ENCODE assay signal across 9 cellular contexts in genomic region chrX:153334654-153335295, GRCh38. TPM values are rescaled to one million over a fixed set of nuclear protein-coding genes. Genes with fewer than 3 reads are reported as not detected.
A peak's percentile ranks its signal among the peaks of the same experiment; 100 is the strongest.
DNase-seq lines count a peak whose midpoint lies in the region; ATAC-seq and TF ChIP-seq lines count a peak whose summit lies in the region.
"Had no signal": no experiment of that assay in that cellular context is flagged by ENCODE, and none has a peak within 500 bp of the region (broad histone marks: within the 10 kb centered on the region; RNA-seq: fewer than 3 reads in every experiment).

No MANE protein-coding gene starts in this region.

- intact Hi-C loops in activated T-helper 1 cell treated with anti-CD3 and anti-CD28 coated beads, Interleukin-12 subunit alpha, Interleukin-12 subunit beta, Interleukin-2, Interleukin-4 antibody, amounts not matched to agents 30 ng/mL and 10 ng/mL and 1 ng/mL, durations not matched to agents 14 hours and 24 hours and 36 hours (cut with micrococcal nuclease): loop anchor here (2.0 to 5.0 kb wide), 4 partner anchors 68 to 377 kb away; partner anchors contain the start of genes CCNQ, HAUS7 and PNMA6E

- H3K9me3 Mint-ChIP-seq in activated T-helper 1 cell treated with anti-CD3 and anti-CD28 coated beads, Interleukin-12 subunit alpha, Interleukin-12 subunit beta, Interleukin-2, Interleukin-4 antibody, amounts not matched to agents 30 ng/mL and 10 ng/mL and 1 ng/mL, durations not matched to agents 14 hours and 24 hours and 36 hours: peaks cover 4% of the 10 kb centered on the region

- no peaks in the 10 kb centered on the region for H3K9me2 ChIP-seq in SK-N-SH

- TF ChIP-seq RAD21 in SK-N-SH (IDR thresholded peaks at IDR 0.05; ENCODE audit: low read length): no peak

- peak overlapping the region; percentile 88 for H3K9ac ChIP-seq in SK-N-SH
- H3K9ac ChIP-seq in iPS-20b (ENCODE audit: low read depth, low read length): peak overlapping the region; percentile 64; the same call in 1 of the 2 replicates
- peak overlapping the region; percentile 71 to 72 for H3K9ac ChIP-seq in stomach smooth muscle (ENCODE audit: low read length in 2 of 2)

- H3K9me3 ChIP-seq in SK-N-SH (no peaks in the 10 kb centered on the region), iPS-20b (ENCODE audit: insufficient read depth, low read depth, low read length) (no peaks in the 10 kb centered on the region), stomach smooth muscle (ENCODE audit: control insufficient read depth in 2 of 2, low read length in 2 of 2) (peaks cover 0 to 3% of the 10 kb centered on the region in 2 donors)

- peak overlapping the region; percentile 86 for H3K4me3 Mint-ChIP-seq in activated T-helper 1 cell treated with anti-CD3 and anti-CD28 coated beads, Interleukin-12 subunit alpha, Interleukin-12 subunit beta, Interleukin-2, Interleukin-4 antibody, amounts not matched to agents 30 ng/mL and 10 ng/mL and 1 ng/mL, durations not matched to agents 14 hours and 24 hours and 36 hours

- no peak for TF ChIP-seq CTCF in SK-N-SH (IDR thresholded peaks at IDR 0.05)

- peaks cover 52% of the 10 kb centered on the region for H3K4me1 Mint-ChIP-seq in activated T-helper 1 cell treated with anti-CD3 and anti-CD28 coated beads, Interleukin-12 subunit alpha, Interleukin-12 subunit beta, Interleukin-2, Interleukin-4 antibody, amounts not matched to agents 30 ng/mL and 10 ng/mL and 1 ng/mL, durations not matched to agents 14 hours and 24 hours and 36 hours (ENCODE audit: low read depth)

- ATAC-seq in SK-N-SH treated with all-trans-retinoic acid at 6 μM for 48 hours: no peak

- no peaks in the 10 kb centered on the region for H4K20me1 ChIP-seq in SK-N-SH (ENCODE audit: insufficient read depth)

- H3K27ac Mint-ChIP-seq in activated T-helper 1 cell treated with anti-CD3 and anti-CD28 coated beads, Interleukin-12 subunit alpha, Interleukin-12 subunit beta, Interleukin-2, Interleukin-4 antibody, amounts not matched to agents 30 ng/mL and 10 ng/mL and 1 ng/mL, durations not matched to agents 14 hours and 24 hours and 36 hours: peak overlapping the region; percentile 90

- no peak overlapping the region for H2AFZ ChIP-seq in SK-N-SH (ENCODE audit: low read depth)

- H3K4me2 ChIP-seq in SK-N-SH: peak overlapping the region; percentile 70

- peaks cover 24% of the 10 kb centered on the region for H3K36me3 Mint-ChIP-seq in activated T-helper 1 cell treated with anti-CD3 and anti-CD28 coated beads, Interleukin-12 subunit alpha, Interleukin-12 subunit beta, Interleukin-2, Interleukin-4 antibody, amounts not matched to agents 30 ng/mL and 10 ng/mL and 1 ng/mL, durations not matched to agents 14 hours and 24 hours and 36 hours (ENCODE audit: low read depth)

- H3K36me3 ChIP-seq in SK-N-SH (replicated peaks in 1 of 2; ENCODE audit: control insufficient read depth in 1 of 2, insufficient read depth in 2 of 2, low read length in 1 of 2) (peaks cover 0 to 10% of the 10 kb centered on the region in 2 experiments), iPS-20b (ENCODE audit: insufficient read depth, low read depth, low read length) (peaks cover 20% of the 10 kb centered on the region), stomach smooth muscle (ENCODE audit: control insufficient read depth in 2 of 2, insufficient read depth in 2 of 2, low read length in 2 of 2) (peaks cover 5 to 10% of the 10 kb centered on the region in 2 donors)

- peaks cover 33% of the 10 kb centered on the region; the same call in 1 of the 2 replicates for H3K79me2 ChIP-seq in SK-N-SH (ENCODE audit: insufficient read depth)

- H3K27me3 ChIP-seq in SK-N-SH (ENCODE audit: insufficient read depth): peaks cover 15% of the 10 kb centered on the region; the same call in 1 of the 2 replicates
- H3K27me3 ChIP-seq in iPS-20b (ENCODE audit: insufficient read depth, low read length): no peaks in the 10 kb centered on the region
- H3K27me3 ChIP-seq in stomach smooth muscle (ENCODE audit: control insufficient read depth in 1 of 2, insufficient read depth in 2 of 2, low read length in 2 of 2): peaks cover 0 to 6% of the 10 kb centered on the region in 2 donors

- H3K27me3 Mint-ChIP-seq in activated T-helper 1 cell treated with anti-CD3 and anti-CD28 coated beads, Interleukin-12 subunit alpha, Interleukin-12 subunit beta, Interleukin-2, Interleukin-4 antibody, amounts not matched to agents 30 ng/mL and 10 ng/mL and 1 ng/mL, durations not matched to agents 14 hours and 24 hours and 36 hours (ENCODE audit: insufficient read depth): peaks cover 4% of the 10 kb centered on the region

- H3K4me1 ChIP-seq in SK-N-SH (ENCODE audit: control insufficient read depth in 1 of 2, insufficient read depth in 2 of 2, low read depth in 1 of 2, low read length in 1 of 2) (peaks cover 0 to 4% of the 10 kb centered on the region in 2 experiments; a peak in 1 of 4 replicates), iPS-20b (ENCODE audit: insufficient read depth, low read length) (peaks cover 6% of the 10 kb centered on the region; the same call in 1 of the 2 replicates), stomach smooth muscle (ENCODE audit: control insufficient read depth, insufficient read depth, low read length) (peaks cover 11% of the 10 kb centered on the region)

- WGBS in SK-N-SH (ENCODE audit: low lambda C conversion rate): 23% methylated on average over 14 of the region's 16 CpGs

- H3K4me3 ChIP-seq in SK-N-SH (ENCODE audit: low read depth in 2 of 2, low read length in 1 of 2): peak overlapping the region; percentile 57 to 67
- H3K4me3 ChIP-seq in iPS-20b (ENCODE audit: low read length): peak overlapping the region; percentile 69
- H3K4me3 ChIP-seq in stomach smooth muscle (ENCODE audit: low read length in 2 of 2): peak overlapping the region; percentile 65 to 74

- CTCF ChIA-PET in SK-N-SH (lab: Yijun Ruan, JAX): interaction anchor here (1.3 kb wide), 1 partner anchor 46 kb away, joined by 3 read pairs; no protein-coding TSS in a partner anchor

- POLR2A ChIA-PET in SK-N-SH (lab: Yijun Ruan, JAX): interaction anchor here (0.6 kb wide), 1 partner anchor 8 kb away, joined by 3 read pairs; no protein-coding TSS in a partner anchor

- H3K27ac ChIP-seq in SK-N-SH (ENCODE audit: low read depth in 2 of 2, low read length in 1 of 2) (peak overlapping the region in 1 of 2 experiments; percentile 56; a peak in 2 of 4 replicates), iPS-20b (ENCODE audit: low read length) (no peak overlapping the region), stomach smooth muscle (ENCODE audit: low read length) (no peak overlapping the region)

- no peak for TF ChIP-seq EP300 in SK-N-SH (IDR thresholded peaks at IDR 0.05; ENCODE audit: borderline replicate concordance in 1 of 2, low read depth in 1 of 2, low read length in 1 of 2)

- DNase-seq in SK-N-SH (no peak), HPDE6-E6E7 (ENCODE audit: extremely low spot score) (no peak), NCI-H510A (lab: John Stamatoyannopoulos, UW) (no peak), iPS-NIHi11 (ENCODE audit: low spot score) (no peak)
- no peak for DNase-seq in activated T-helper 1 cell treated with anti-CD3 and anti-CD28 coated beads, Interleukin-12 subunit alpha, Interleukin-12 subunit beta, Interleukin-2, Interleukin-4 antibody, amounts not matched to agents 30 ng/mL and 10 ng/mL and 1 ng/mL, durations not matched to agents 14 hours and 24 hours and 36 hours (ENCODE audit: low spot score)

- H3F3A ChIP-seq in SK-N-SH (replicated peaks; ENCODE audit: insufficient read depth): peaks cover 5% of the 10 kb centered on the region

TF ChIP-seq in SK-N-SH treated with all-trans-retinoic acid at 6 μM for 48 hours, 23 proteins besides CTCF, POLR2A, EP300 and RAD21:
- TF ChIP-seq ZC3H10 (CRISPR knock-in tag; IDR thresholded peaks at IDR 0.05): no peak
- TF ChIP-seq GLIS3 (CRISPR knock-in tag; IDR thresholded peaks at IDR 0.05): no peak
- no peak for TF ChIP-seq TOX (CRISPR knock-in tag; IDR thresholded peaks at IDR 0.05; ENCODE audit: borderline replicate concordance)
- TF ChIP-seq, protein P1, sequence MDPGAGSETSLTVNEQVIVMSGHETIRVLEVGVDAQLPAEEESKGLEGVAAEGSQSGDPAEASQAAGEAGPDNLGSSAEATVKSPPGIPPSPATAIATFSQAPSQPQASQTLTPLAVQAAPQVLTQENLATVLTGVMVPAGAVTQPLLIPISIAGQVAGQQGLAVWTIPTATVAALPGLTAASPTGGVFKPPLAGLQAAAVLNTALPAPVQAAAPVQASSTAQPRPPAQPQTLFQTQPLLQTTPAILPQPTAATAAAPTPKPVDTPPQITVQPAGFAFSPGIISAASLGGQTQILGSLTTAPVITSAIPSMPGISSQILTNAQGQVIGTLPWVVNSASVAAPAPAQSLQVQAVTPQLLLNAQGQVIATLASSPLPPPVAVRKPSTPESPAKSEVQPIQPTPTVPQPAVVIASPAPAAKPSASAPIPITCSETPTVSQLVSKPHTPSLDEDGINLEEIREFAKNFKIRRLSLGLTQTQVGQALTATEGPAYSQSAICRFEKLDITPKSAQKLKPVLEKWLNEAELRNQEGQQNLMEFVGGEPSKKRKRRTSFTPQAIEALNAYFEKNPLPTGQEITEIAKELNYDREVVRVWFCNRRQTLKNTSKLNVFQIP (CRISPR knock-in tag; IDR thresholded peaks at IDR 0.05; ENCODE audit: borderline replicate concordance, low read depth): no peak

RNA-seq across cellular contexts. Expression of gene ZNF275, which starts 0.8 kb away (rescaled TPM):
- polyA plus RNA-seq in SK-N-SH (2012; rRNA removed): 4.9 and 6.3 TPM in 2 replicates
- 4.2 and 4.4 TPM in 2 replicates for polyA plus RNA-seq in SK-N-SH (2012; cell fraction: cytosol; rRNA removed)
- 12.3 and 17.2 TPM in 2 replicates for polyA plus RNA-seq in SK-N-SH (2012; cell fraction: nucleus; rRNA removed)
- total RNA-seq in activated T-helper 1 cell treated with anti-CD3 and anti-CD28 coated beads, Interleukin-12 subunit alpha, Interleukin-12 subunit beta, Interleukin-2, Interleukin-4 antibody, amounts not matched to agents 30 ng/mL and 10 ng/mL and 1 ng/mL, durations not matched to agents 14 hours and 24 hours and 36 hours: 22.1 and 22.5 TPM in 2 replicates

RNA-seq across cellular contexts. Expression of gene PNMA6F, which starts 13.2 kb away (rescaled TPM):
- polyA plus RNA-seq in SK-N-SH (2012; rRNA removed): not detected in 2 replicates
- not detected in 2 replicates for polyA plus RNA-seq in SK-N-SH (2012; cell fraction: cytosol; rRNA removed)
- polyA plus RNA-seq in SK-N-SH (2012; cell fraction: nucleus; rRNA removed): not detected in 2 replicates
- not detected in 2 replicates for total RNA-seq in activated T-helper 1 cell treated with anti-CD3 and anti-CD28 coated beads, Interleukin-12 subunit alpha, Interleukin-12 subunit beta, Interleukin-2, Interleukin-4 antibody, amounts not matched to agents 30 ng/mL and 10 ng/mL and 1 ng/mL, durations not matched to agents 14 hours and 24 hours and 36 hours
- total RNA-seq: dermis microvascular lymphatic vessel endothelial cell had no signal
